17 cellular contexts compared by ENCODE assay signal in genomic region chr6:143166247-143166695, GRCh38.
DNase-seq lines count a peak whose midpoint lies in the region; ATAC-seq and TF ChIP-seq lines count a peak whose summit lies in the region.
"Had no signal": no experiment of that assay in that cellular context is flagged by ENCODE, and none has a peak within 500 bp of the region (broad histone marks: within the 10 kb centered on the region; RNA-seq: fewer than 3 reads in every experiment).

No MANE protein-coding gene starts in this region.

- no peak for TF ChIP-seq CTCF in fibroblast of villous mesenchyme (IDR thresholded peaks at IDR 0.05; ENCODE audit: insufficient read depth, low read depth, low read length)
- TF ChIP-seq CTCF in smooth muscle cell (IDR thresholded peaks at IDR 0.05; ENCODE audit: borderline replicate concordance, insufficient read depth, poor library complexity, severe bottlenecking), result no peak
- no peak for TF ChIP-seq CTCF in upper lobe of left lung (IDR thresholded peaks at IDR 0.05)

- DNase-seq in OCI-M1 (lab: John Stamatoyannopoulos, UW) (peak; percentile 58), amniotic epithelial cell (ENCODE audit: low read depth) (peak; percentile 63), fibroblast of villous mesenchyme (ENCODE audit: low read depth) (peak; percentile 32), smooth muscle cell (lab: John Stamatoyannopoulos, UW; ENCODE audit: unreplicated experiment) (no peak), UCSD-AML1 (lab: John Stamatoyannopoulos, UW; ENCODE audit: unreplicated experiment) (no peak), NCI-H748 (lab: John Stamatoyannopoulos, UW; ENCODE audit: unreplicated experiment) (no peak), upper lobe of left lung (no peak)
- DNase-seq: CD8-positive, alpha-beta T cell; COR-L47; DMS 273 treated with DMSO at 0.1 percent for 48 hours; DMS53; DND-41; EL; H9 had no signal

- no peak overlapping the region for H3K27ac ChIP-seq in smooth muscle cell (ENCODE audit: low read depth)
- H3K27ac ChIP-seq in upper lobe of left lung, result no peak overlapping the region
- H3K27ac ChIP-seq: BLaER1 treated with 17β-estradiol and CSF1 and Interleukin-3, amounts not matched to agents 10 nM and 100 nM had no signal

- no peak for TF ChIP-seq POLR2A in upper lobe of left lung (IDR thresholded peaks at IDR 0.05)

- H3K27me3 ChIP-seq in smooth muscle cell (ENCODE audit: low read depth) (no peaks in the 10 kb centered on the region), upper lobe of left lung (no peaks in the 10 kb centered on the region)
- H3K27me3 ChIP-seq: BLaER1 treated with 17β-estradiol and CSF1 and Interleukin-3, amounts not matched to agents 10 nM and 100 nM had no signal

- no peaks in the 10 kb centered on the region for H3K9me3 ChIP-seq in smooth muscle cell (replicated peaks; ENCODE audit: low read depth)
- no peaks in the 10 kb centered on the region for H3K9me3 ChIP-seq in upper lobe of left lung
- H3K9me3 ChIP-seq: BLaER1 treated with 17β-estradiol and CSF1 and Interleukin-3, amounts not matched to agents 10 nM and 100 nM had no signal

- TF ChIP-seq EP300 in upper lobe of left lung (IDR thresholded peaks at IDR 0.05), result no peak

- H3K4me1 ChIP-seq in smooth muscle cell (ENCODE audit: low read depth) (peaks cover 9% of the 10 kb centered on the region), upper lobe of left lung (no peaks in the 10 kb centered on the region)

- no peaks in the 10 kb centered on the region for H4K20me1 ChIP-seq in smooth muscle cell (ENCODE audit: low read depth)
- H4K20me1 ChIP-seq: BLaER1 treated with 17β-estradiol and CSF1 and Interleukin-3, amounts not matched to agents 10 nM and 100 nM had no signal

- ATAC-seq in upper lobe of left lung (ENCODE audit: low FRiP score in 2 of 2), result no peak
- ATAC-seq: CD8-positive, alpha-beta T cell; GM12878; HepG2 had no signal

- H3K79me2 ChIP-seq in smooth muscle cell (ENCODE audit: low read depth), result no peaks in the 10 kb centered on the region

- H3K4me3 ChIP-seq in fibroblast of villous mesenchyme (ENCODE audit: low read depth, low read length), result no peak overlapping the region
- no peak overlapping the region for H3K4me3 ChIP-seq in smooth muscle cell
- no peak overlapping the region for H3K4me3 ChIP-seq in upper lobe of left lung
- H3K4me3 ChIP-seq: BLaER1 treated with 17β-estradiol and CSF1 and Interleukin-3, amounts not matched to agents 10 nM and 100 nM; GM12878 had no signal

- H3K36me3 ChIP-seq in smooth muscle cell (ENCODE audit: low read depth) (no peaks in the 10 kb centered on the region), upper lobe of left lung (no peaks in the 10 kb centered on the region)
- H3K36me3 ChIP-seq: BLaER1 treated with 17β-estradiol and CSF1 and Interleukin-3, amounts not matched to agents 10 nM and 100 nM had no signal

- no peak overlapping the region for H3K9ac ChIP-seq in smooth muscle cell (ENCODE audit: low read depth)
- H3K9ac ChIP-seq: BLaER1 treated with 17β-estradiol and CSF1 and Interleukin-3, amounts not matched to agents 10 nM and 100 nM had no signal

- no peak overlapping the region for H2AFZ ChIP-seq in smooth muscle cell (ENCODE audit: low read depth)

- H3F3A ChIP-seq in smooth muscle cell (ENCODE audit: low read depth), result peaks cover 12% of the 10 kb centered on the region

- H3K4me2 ChIP-seq in smooth muscle cell, result peak overlapping the region; percentile 39
- H3K4me2 ChIP-seq: BLaER1 treated with 17β-estradiol and CSF1 and Interleukin-3, amounts not matched to agents 10 nM and 100 nM had no signal

- 38% methylated on average over 5 of the region's 5 CpGs for WGBS in smooth muscle cell (ENCODE audit: low lambda C conversion rate)
- WGBS in upper lobe of left lung, 2 donors, result 85 to 86% methylated on average over 5 of the region's 5 CpGs

Comparison
In these comparisons a context has a peak if more than half of its experiments do, and no peak if none do; other contexts are left out.
1. DNase-seq: peak in OCI-M1 (single experiment), amniotic epithelial cell (single experiment) and fibroblast of villous mesenchyme (single experiment); none in smooth muscle cell (single experiment), UCSD-AML1 (single experiment), NCI-H748 (single experiment) and upper lobe of left lung (0 of 2).